Comparison of ENCODE assay signal across 14 cellular contexts in genomic region chr9:69885474-69885929, GRCh38.
DNase-seq lines count a peak whose midpoint lies in the region; ATAC-seq, FAIRE-seq and TF ChIP-seq lines count a peak whose summit lies in the region.
"Had no signal": no experiment of that assay in that cellular context is flagged by ENCODE, and none has a peak within 500 bp of the region (broad histone marks: within the 10 kb centered on the region; RNA-seq: fewer than 3 reads in every experiment).

No MANE protein-coding gene starts in this region.

- TF ChIP-seq CTCF in PC-3 (conservative IDR thresholded peaks at IDR 0.05; ENCODE audit: low read depth, low read length) (no peak), H1 (IDR thresholded peaks at IDR 0.05; ENCODE audit: control extremely low read depth in 1 of 3, insufficient read depth in 1 of 3, low read depth in 1 of 3, low read length in 3 of 3) (no peak), nephron (IDR thresholded peaks at IDR 0.05; ENCODE audit: unreplicated experiment in 3 of 3) (no peak)

- H3K4me3 ChIP-seq in PC-3 (ENCODE audit: low read length) (no peak overlapping the region), H1 (ENCODE audit: extremely low read depth in 1 of 4, insufficient read depth in 2 of 4, low read depth in 3 of 4, low read length in 4 of 4) (no peak overlapping the region)

- H3K27ac ChIP-seq in PC-3 (ENCODE audit: low read length): no peak overlapping the region
- H3K27ac ChIP-seq in H1 (ENCODE audit: low read depth, low read length): no peak overlapping the region
- H3K27ac ChIP-seq: neutrophil had no signal

- no peak overlapping the region for H4K91ac ChIP-seq in H1 (replicated peaks; ENCODE audit: insufficient read length, low read length)

- H2BK12ac ChIP-seq in H1 (ENCODE audit: low read depth, low read length): no peak overlapping the region

- H3K79me2 ChIP-seq in PC-3 (ENCODE audit: low read length) (no peaks in the 10 kb centered on the region), H1 (ENCODE audit: control insufficient read depth in 1 of 2, insufficient read depth in 2 of 2, low read length in 2 of 2) (no peaks in the 10 kb centered on the region)

- H3K36me3 Mint-ChIP-seq in nephron (ENCODE audit: low read depth): no peaks in the 10 kb centered on the region
- H3K36me3 Mint-ChIP-seq in activated T-helper 17 cell treated with anti-CD3 and anti-CD28 coated beads, Interleukin-2, amount 50 U/mL, for 72 hours (ENCODE audit: low read depth): no peaks in the 10 kb centered on the region
- H3K36me3 Mint-ChIP-seq: CD14-positive monocyte had no signal

- DNase-seq in EH (ENCODE audit: low read depth) (peak; percentile 52), PC-3 (peak; percentile 77), H1 (ENCODE audit: low read depth in 1 of 2, low spot score in 2 of 2) (no peak), left ventricle myocardium superior (no peak)
- DNase-seq in central memory CD4-positive, alpha-beta T cell: no peak
- DNase-seq in stimulated activated CD8-positive, alpha-beta memory T cell treated with anti-CD3 and anti-CD28 coated beads, Interleukin-4, amount 100 ng/mL, for 48 hours: no peak
- DNase-seq: activated CD4-positive, alpha-beta T cell treated with anti-CD3 and anti-CD28 coated beads, Interleukin-2, amount 10 ng/mL, durations not matched to agents 7 days and 5 days; cerebellar nuclear complex; NCI-H1092; NCI-H526 had no signal

- no peak overlapping the region for H2AK5ac ChIP-seq in H1 (ENCODE audit: low read depth, low read length)

- CTCF ChIA-PET in PC-3 (lab: Charles Lee): no interaction called here
- CTCF ChIA-PET in H1 (lab: Charles Lee; ENCODE audit: partially characterized antibody): interaction anchor here (1.3 to 1.8 kb wide), 3 partner anchors 8 to 212 kb away, joined by 4 to 6 read pairs (median 4); partner anchors contain the start of gene APBA1

- no peaks in the 10 kb centered on the region for H3K27me3 Mint-ChIP-seq in nephron (ENCODE audit: low read depth)
- peaks cover 17% of the 10 kb centered on the region for H3K27me3 Mint-ChIP-seq in activated T-helper 17 cell treated with anti-CD3 and anti-CD28 coated beads, Interleukin-2, amount 50 U/mL, for 72 hours

- no peak overlapping the region for H3K56ac ChIP-seq in H1 (replicated peaks; ENCODE audit: insufficient read length, low read depth, low read length)

- no peak for TF ChIP-seq EP300 in H1 (IDR thresholded peaks at IDR 0.05; ENCODE audit: borderline replicate concordance in 1 of 2, low read depth in 2 of 2, low read length in 2 of 2)

- H3K36me3 ChIP-seq in PC-3 (ENCODE audit: low read depth, low read length): no peaks in the 10 kb centered on the region
- peaks cover 0 to 7% (median 0%) of the 10 kb centered on the region in 4 experiments; a peak in 1 of 8 replicates for H3K36me3 ChIP-seq in H1 (ENCODE audit: control insufficient read depth in 2 of 4, insufficient read depth in 4 of 4, low read length in 3 of 4)
- H3K36me3 ChIP-seq: neutrophil had no signal

- POLR2A ChIA-PET in PC-3 (lab: Charles Lee; ENCODE audit: unreplicated experiment) (no interaction called here), H1 (lab: Charles Lee; ENCODE audit: partially characterized antibody) (no interaction called here)

- H4K8ac ChIP-seq in H1 (ENCODE audit: extremely low read depth, insufficient read depth, low read length): no peak overlapping the region

- peak; percentile 85 for ATAC-seq in PC-3
- no peak for ATAC-seq in activated T-helper 17 cell treated with anti-CD3 and anti-CD28 coated beads, Interleukin-2, amount 50 U/mL, for 72 hours (replicated peaks)
- no peak for ATAC-seq in left ventricle myocardium superior

- no peak overlapping the region for H3K23ac ChIP-seq in H1 (ENCODE audit: insufficient read length)

- no peak overlapping the region for H3K14ac ChIP-seq in H1 (ENCODE audit: insufficient read length)

- H3K4me3 Mint-ChIP-seq in nephron: no peak overlapping the region
- no peak overlapping the region for H3K4me3 Mint-ChIP-seq in activated T-helper 17 cell treated with anti-CD3 and anti-CD28 coated beads, Interleukin-2, amount 50 U/mL, for 72 hours
- H3K4me3 Mint-ChIP-seq: activated CD4-positive, alpha-beta T cell treated with anti-CD3 and anti-CD28 coated beads, Interleukin-2, amount 10 ng/mL, durations not matched to agents 7 days and 5 days; CD14-positive monocyte had no signal

- WGBS in H1 (ENCODE audit: extremely low coverage in 1 of 2, insufficient coverage in 1 of 2, insufficient read length in 1 of 2, insufficient replicate concordance in 2 of 2, low coverage in 1 of 2, low lambda C conversion rate in 2 of 2, missing lambda C conversion rate in 1 of 2), 2 experiments: 82% methylated on average over 1 of the region's 1 CpG; no CpG with 5 or more reads in 1 of the 2 experiments

- no peak overlapping the region for H3K9ac ChIP-seq in PC-3 (ENCODE audit: low read length)
- no peak overlapping the region for H3K9ac ChIP-seq in H1 (replicated peaks in 1 of 4; ENCODE audit: extremely low read depth in 1 of 4, low read depth in 3 of 4, low read length in 3 of 4)

- no peak for FAIRE-seq in H1 (lab: Jason Lieb, UNC)

- no peaks in the 10 kb centered on the region for H3K79me1 ChIP-seq in H1 (ENCODE audit: low read depth, low read length)

- peak overlapping the region in 2 of 3 experiments; percentile 19 to 79 for H3K27ac Mint-ChIP-seq in nephron
- H3K27ac Mint-ChIP-seq in activated T-helper 17 cell treated with anti-CD3 and anti-CD28 coated beads, Interleukin-2, amount 50 U/mL, for 72 hours: no peak overlapping the region
- H3K27ac Mint-ChIP-seq: activated CD4-positive, alpha-beta T cell treated with anti-CD3 and anti-CD28 coated beads, Interleukin-2, amount 10 ng/mL, durations not matched to agents 7 days and 5 days; CD14-positive monocyte had no signal

- H3K9me3 ChIP-seq in PC-3 (ENCODE audit: low read length) (no peaks in the 10 kb centered on the region), H1 (ENCODE audit: insufficient read depth in 2 of 2, low read depth in 1 of 2, low read length in 1 of 2) (peaks cover 0 to 26% of the 10 kb centered on the region in 2 experiments)
- H3K9me3 ChIP-seq: neutrophil had no signal

- no TSS peak for BruUV-seq in PC-3 (replicated peaks; lab: Mats Ljungman, UMichigan)

- no peaks in the 10 kb centered on the region for H3K9me2 ChIP-seq in PC-3 (replicated peaks; ENCODE audit: low read length)

- no peak overlapping the region for H2BK20ac ChIP-seq in H1 (ENCODE audit: low read length)

- TF ChIP-seq RAD21 in H1 (IDR thresholded peaks at IDR 0.05 in 1 of 2, conservative IDR thresholded peaks at IDR 0.05 in 1 of 2; ENCODE audit: low read depth in 2 of 2, low read length in 2 of 2): no peak

- peak overlapping the region; percentile 48 for H3K18ac ChIP-seq in H1 (ENCODE audit: extremely low read depth, low read length)

- no peak overlapping the region for H2AFZ ChIP-seq in PC-3 (ENCODE audit: low read length)
- H2AFZ ChIP-seq in H1 (ENCODE audit: low read length): no peak overlapping the region

- no peak overlapping the region for H4K5ac ChIP-seq in H1 (ENCODE audit: insufficient read length, low read depth, low read length)

- H2BK5ac ChIP-seq in H1 (ENCODE audit: low read depth, low read length): no peak overlapping the region

- H3K4me1 ChIP-seq in PC-3 (ENCODE audit: insufficient read depth, low read length) (peaks cover 17% of the 10 kb centered on the region), H1 (replicated peaks in 1 of 4; ENCODE audit: control insufficient read depth in 3 of 4, insufficient read depth in 4 of 4, low read length in 3 of 4) (no peaks in the 10 kb centered on the region)

- H3K23me2 ChIP-seq in H1 (ENCODE audit: low read depth, low read length): no peaks in the 10 kb centered on the region

- TF ChIP-seq POLR2A in H1 (IDR thresholded peaks at IDR 0.05; ENCODE audit: control extremely low read depth in 1 of 2, low read depth in 2 of 2, low read length in 2 of 2): no peak

- H3K4ac ChIP-seq in H1 (replicated peaks; ENCODE audit: insufficient read length, low read depth, low read length): no peak overlapping the region

- H4K20me1 ChIP-seq in PC-3 (ENCODE audit: low read length): no peaks in the 10 kb centered on the region
- no peaks in the 10 kb centered on the region for H4K20me1 ChIP-seq in H1 (replicated peaks in 1 of 2; ENCODE audit: control insufficient read depth in 1 of 2, insufficient read depth in 2 of 2, low read length in 2 of 2)

- no peak overlapping the region for H2BK15ac ChIP-seq in H1 (ENCODE audit: low read length)

- H3K27me3 ChIP-seq in PC-3 (ENCODE audit: low read length) (no peaks in the 10 kb centered on the region), H1 (replicated peaks in 1 of 4; ENCODE audit: control insufficient read depth in 3 of 4, extremely low read depth in 1 of 4, insufficient read depth in 3 of 4, low read length in 3 of 4) (no peaks in the 10 kb centered on the region)
- H3K27me3 ChIP-seq: neutrophil had no signal

- H3K9me3 Mint-ChIP-seq in nephron: peaks cover 26% of the 10 kb centered on the region
- no peaks in the 10 kb centered on the region for H3K9me3 Mint-ChIP-seq in activated T-helper 17 cell treated with anti-CD3 and anti-CD28 coated beads, Interleukin-2, amount 50 U/mL, for 72 hours
- H3K9me3 Mint-ChIP-seq: activated CD4-positive, alpha-beta T cell treated with anti-CD3 and anti-CD28 coated beads, Interleukin-2, amount 10 ng/mL, durations not matched to agents 7 days and 5 days had no signal

- peak overlapping the region; percentile 46 for H3K4me2 ChIP-seq in PC-3 (ENCODE audit: low read length)
- no peak overlapping the region for H3K4me2 ChIP-seq in H1 (ENCODE audit: insufficient read depth in 1 of 2, low read depth in 2 of 2, low read length in 2 of 2)

- intact Hi-C loops in PC-3 (cut with micrococcal nuclease) (no loop called here), left ventricle myocardium superior (cut with micrococcal nuclease) (no loop called here)

- no peak overlapping the region for H2BK120ac ChIP-seq in H1 (replicated peaks; ENCODE audit: low read depth, low read length)

- H3F3A ChIP-seq in PC-3 (ENCODE audit: low read length, unreplicated experiment): no peaks in the 10 kb centered on the region

- H3K4me1 Mint-ChIP-seq in nephron: peaks cover 22% of the 10 kb centered on the region
- no peaks in the 10 kb centered on the region for H3K4me1 Mint-ChIP-seq in activated T-helper 17 cell treated with anti-CD3 and anti-CD28 coated beads, Interleukin-2, amount 50 U/mL, for 72 hours
- H3K4me1 Mint-ChIP-seq: activated CD4-positive, alpha-beta T cell treated with anti-CD3 and anti-CD28 coated beads, Interleukin-2, amount 10 ng/mL, durations not matched to agents 7 days and 5 days; CD14-positive monocyte had no signal

TF ChIP-seq in H1, 55 proteins besides CTCF, POLR2A, EP300 and RAD21:
- TF ChIP-seq SRF (IDR thresholded peaks at IDR 0.05; ENCODE audit: low read depth, low read length) (no peak), TEAD4 (IDR thresholded peaks at IDR 0.05; ENCODE audit: low read depth, low read length) (peak; percentile 71)

Comparison
In these comparisons a context has a peak if more than half of its experiments do, and no peak if none do; other contexts are left out.
1. DNase-seq: peak in EH (single experiment) and PC-3 (single experiment); none in H1 (0 of 2), central memory CD4-positive, alpha-beta T cell (single experiment), stimulated activated CD8-positive, alpha-beta memory T cell treated with anti-CD3 and anti-CD28 coated beads, Interleukin-4, amount 100 ng/mL, for 48 hours (single experiment) and left ventricle myocardium superior (single experiment).